ENCODE assay signal across 8 cellular contexts in genomic region chr6:17394192-17394611, GRCh38. TPM values are rescaled to one million over a fixed set of nuclear protein-coding genes. Genes with fewer than 3 reads are reported as not detected.
A peak's percentile ranks its signal among the peaks of the same experiment; 100 is the strongest.
DNase-seq lines count a peak whose midpoint lies in the region; ATAC-seq and TF ChIP-seq lines count a peak whose summit lies in the region.

No MANE protein-coding gene starts in this region.

- TF ChIP-seq POLR2A in Peyer's patch (IDR thresholded peaks at IDR 0.05) = no peak

- H3K9ac ChIP-seq in subcutaneous abdominal adipose tissue (ENCODE audit: low read length in 5 of 5) = peak overlapping the region in 3 of 5 donors; percentile 55 to 75 (median 58)

- H3K27me3 ChIP-seq in Peyer's patch (no peaks in the 10 kb centered on the region), left lung (peaks cover 0 to 58% of the 10 kb centered on the region in 2 donors), subcutaneous abdominal adipose tissue (ENCODE audit: control insufficient read depth in 5 of 5, insufficient read depth in 4 of 5, low read length in 5 of 5) (peaks cover 0 to 2% (median 0%) of the 10 kb centered on the region in 5 donors)

- ATAC-seq in left lung = peak; percentile 82

- H3K9me3 ChIP-seq in Peyer's patch (no peaks in the 10 kb centered on the region), left lung (no peaks in the 10 kb centered on the region), subcutaneous abdominal adipose tissue (ENCODE audit: control insufficient read depth in 5 of 5, low read length in 5 of 5) (no peaks in the 10 kb centered on the region)

- peak overlapping the region; percentile 36 to 83 (median 67) for H3K4me3 ChIP-seq in Peyer's patch
- peak overlapping the region; percentile 94 for H3K4me3 ChIP-seq in coronary artery
- H3K4me3 ChIP-seq in left lung = peak overlapping the region; percentile 19 to 45
- H3K4me3 ChIP-seq in subcutaneous abdominal adipose tissue (ENCODE audit: low read depth in 1 of 5, low read length in 5 of 5) = peak overlapping the region; percentile 48 to 85 (median 64)

- H3K36me3 ChIP-seq in Peyer's patch (no peaks in the 10 kb centered on the region), left lung (no peaks in the 10 kb centered on the region), subcutaneous abdominal adipose tissue (ENCODE audit: control insufficient read depth in 5 of 5, insufficient read depth in 5 of 5, low read length in 5 of 5) (no peaks in the 10 kb centered on the region)

- peak overlapping the region in 2 of 4 donors; percentile 79 to 80 for H3K27ac ChIP-seq in Peyer's patch
- H3K27ac ChIP-seq in coronary artery = peak overlapping the region; percentile 74 to 97
- H3K27ac ChIP-seq in left lung = peak overlapping the region; percentile 55 to 67
- H3K27ac ChIP-seq in subcutaneous abdominal adipose tissue (ENCODE audit: low read depth, low read length) = peak overlapping the region; percentile 80

- intact Hi-C loops in left lung (cut with DNase I) = no loop called here

- TF ChIP-seq CTCF in Peyer's patch (IDR thresholded peaks at IDR 0.05) = no peak
- no peak for TF ChIP-seq CTCF in coronary artery (IDR thresholded peaks at IDR 0.05)
- TF ChIP-seq CTCF in left lung (IDR thresholded peaks at IDR 0.05) = no peak

- H3K4me1 ChIP-seq in Peyer's patch (no peaks in the 10 kb centered on the region), left lung (peaks cover 0 to 6% of the 10 kb centered on the region in 2 donors), subcutaneous abdominal adipose tissue (ENCODE audit: control insufficient read depth in 5 of 5, insufficient read depth in 5 of 5, low read length in 5 of 5) (peaks cover 0 to 27% (median 16%) of the 10 kb centered on the region in 5 donors)

- DNase-seq in activated T-cell treated with anti-CD3 and anti-CD28 coated beads for 48 hours (ENCODE audit: low read depth) (peak; percentile 0), Peyer's patch (peak in 1 of 3 donors; percentile 47), coronary artery (ENCODE audit: low spot score) (peak; percentile 79), left lung (peak in 1 of 2 donors; percentile 55)
- DNase-seq in activated T-cell treated with anti-CD3 and anti-CD28 coated beads, Interleukin-2, amount 50 U/mL, for 1 hour = no peak
- DNase-seq in activated CD4-positive, CD25-positive, alpha-beta regulatory T cell (lab: John Stamatoyannopoulos, UW) = no peak
- no peak for DNase-seq in stimulated activated naive CD4-positive, alpha-beta T cell treated with Interleukin-2 at 50 U/mL for 16 hours (lab: John Stamatoyannopoulos, UW)

RNA-seq across cellular contexts. Expression of gene CAP2, which starts 0.8 kb away (rescaled TPM):
- total RNA-seq in Peyer's patch = 1 to 10 TPM; 1.7 to 3.2 (median 2.4) TPM
- 10 to 100 TPM in 1 of 2 donors, 1 to 10 TPM in 1; 6.5 to 10.6 TPM for total RNA-seq in left lung

Comparison
In these comparisons a context has a peak if more than half of its experiments do, and no peak if none do; other contexts are left out.
1. DNase-seq: peak in activated T-cell treated with anti-CD3 and anti-CD28 coated beads for 48 hours (single experiment) and coronary artery (single experiment); none in activated T-cell treated with anti-CD3 and anti-CD28 coated beads, Interleukin-2, amount 50 U/mL, for 1 hour (single experiment), activated CD4-positive, CD25-positive, alpha-beta regulatory T cell (0 of 4) and stimulated activated naive CD4-positive, alpha-beta T cell treated with Interleukin-2 at 50 U/mL for 16 hours (single experiment).
2. H3K4me3 ChIP-seq: peak in every context shown above with its lines; median percentile 94 in coronary artery; 67 in Peyer's patch; 64 in subcutaneous abdominal adipose tissue; 32 in left lung.